Comparison of ENCODE assay signal across 8 cellular contexts in genomic region chr19:47274891-47275865, GRCh38. TPM values are rescaled to one million over a fixed set of nuclear protein-coding genes. Genes with fewer than 3 reads are reported as not detected.
DNase-seq lines count a peak whose midpoint lies in the region; FAIRE-seq and TF ChIP-seq lines count a peak whose summit lies in the region.

No MANE protein-coding gene starts in this region.

- H3K9me1 ChIP-seq in endothelial cell of umbilical vein (replicated peaks; ENCODE audit: control insufficient read depth, extremely low read depth, insufficient read depth, low read length), result no peaks in the 10 kb centered on the region

- POLR2A ChIA-PET in RWPE1 (lab: Yijun Ruan, JAX; ENCODE audit: low non-redundant PET), result interaction anchor here (0.8 kb wide), 1 partner anchor 49 kb away, joined by 6 read pairs; no protein-coding TSS in a partner anchor
- POLR2A ChIA-PET in endothelial cell of umbilical vein (lab: Charles Lee), result interaction anchor here (1.2 to 2.4 kb wide), 3 partner anchors 14 to 31 kb away, joined by 3 to 17 read pairs (median 3); partner anchors contain the start of gene CCDC9

- BruUV-seq in Calu3 (replicated peaks; lab: Mats Ljungman, UMichigan) (no TSS peak), endothelial cell of umbilical vein (replicated peaks; lab: Mats Ljungman, UMichigan) (TSS peak; percentile 58)

- H3K9ac ChIP-seq in endothelial cell of umbilical vein (replicated peaks; ENCODE audit: extremely low read depth, insufficient read depth, low read length), result no peak overlapping the region

- H3K4me1 Mint-ChIP-seq in Calu3 (ENCODE audit: low read depth, unreplicated experiment), result peaks cover 27% of the 10 kb centered on the region
- H3K4me1 Mint-ChIP-seq in nephron, result peaks cover 27% of the 10 kb centered on the region

- no peaks in the 10 kb centered on the region for H4K20me1 ChIP-seq in endothelial cell of umbilical vein (replicated peaks; ENCODE audit: control insufficient read depth, extremely low read depth, insufficient read depth, low read length)

- no peak for TF ChIP-seq POLR2A in endothelial cell of umbilical vein (IDR thresholded peaks at IDR 0.05; ENCODE audit: low read depth, low read length)

- H3K4me3 Mint-ChIP-seq in Calu3 (ENCODE audit: low read depth, unreplicated experiment) (peak overlapping the region; percentile 94), nephron (peak overlapping the region; percentile 90 to 97 (median 91))

- peak overlapping the region; percentile 64 for H3K27ac Mint-ChIP-seq in Calu3 (ENCODE audit: unreplicated experiment)
- H3K27ac Mint-ChIP-seq in nephron, result peak overlapping the region; percentile 86 to 92 (median 89)

- H3K27ac ChIP-seq in RWPE1 (peak overlapping the region; percentile 99), endothelial cell of umbilical vein (ENCODE audit: insufficient read depth, low read depth, low read length) (no peak overlapping the region)

- TF ChIP-seq CTCF in Calu3 (IDR thresholded peaks at IDR 0.05; ENCODE audit: unreplicated experiment) (no peak), RWPE1 (conservative IDR thresholded peaks at IDR 0.05; ENCODE audit: low read depth) (no peak), endothelial cell of umbilical vein (IDR thresholded peaks at IDR 0.05; ENCODE audit: extremely low read depth in 1 of 2, insufficient read depth in 1 of 2, low read depth in 1 of 2, low read length in 2 of 2) (no peak), nephron (IDR thresholded peaks at IDR 0.05; ENCODE audit: unreplicated experiment in 3 of 3) (no peak)

- intact Hi-C loops in Calu3 (cut with micrococcal nuclease; ENCODE audit: unreplicated experiment), result no loop called here
- intact Hi-C loops in endothelial cell of umbilical vein (cut with micrococcal nuclease), result loop anchor here (1.0 to 5.0 kb wide), 2 partner anchors 47 to 72 kb away; partner anchors contain the start of gene DHX34

- H2AFZ ChIP-seq in endothelial cell of umbilical vein (ENCODE audit: low read depth, low read length), result peak overlapping the region; percentile 45

- H3K27me3 Mint-ChIP-seq in Calu3 (ENCODE audit: unreplicated experiment) (no peaks in the 10 kb centered on the region), nephron (ENCODE audit: low read depth) (peaks cover 12% of the 10 kb centered on the region)

- H3K27me3 ChIP-seq in HAP-1 (ENCODE audit: low read depth) (no peaks in the 10 kb centered on the region), endothelial cell of umbilical vein (ENCODE audit: control insufficient read depth in 2 of 2, insufficient read depth in 2 of 2, low read length in 2 of 2) (no peaks in the 10 kb centered on the region)

- no peaks in the 10 kb centered on the region for H3K79me2 ChIP-seq in endothelial cell of umbilical vein (ENCODE audit: control insufficient read depth, insufficient read depth, low read length)

- H3K36me3 Mint-ChIP-seq in Calu3 (ENCODE audit: insufficient read depth, unreplicated experiment) (peaks cover 63% of the 10 kb centered on the region), nephron (ENCODE audit: low read depth) (peaks cover 16% of the 10 kb centered on the region)

- H3K4me2 ChIP-seq in endothelial cell of umbilical vein (ENCODE audit: insufficient read depth, low read length), result peak overlapping the region; percentile 47

- peak overlapping the region; percentile 37 for H3K4me3 ChIP-seq in HAP-1
- H3K4me3 ChIP-seq in endothelial cell of umbilical vein (replicated peaks in 1 of 3; ENCODE audit: insufficient read depth in 1 of 3, low read depth in 1 of 3, low read length in 3 of 3), result peak overlapping the region; percentile 22 to 46 (median 42)

- FAIRE-seq in endothelial cell of umbilical vein (lab: Jason Lieb, UNC), result no peak

- peaks cover 10% of the 10 kb centered on the region for H3K36me3 ChIP-seq in HAP-1 (replicated peaks)
- H3K36me3 ChIP-seq in endothelial cell of umbilical vein (ENCODE audit: control insufficient read depth in 2 of 2, extremely low read depth in 1 of 2, insufficient read depth in 2 of 2, low read length in 2 of 2), result peaks cover 0 to 11% of the 10 kb centered on the region in 2 experiments

- H3K4me1 ChIP-seq in HAP-1 (peaks cover 19% of the 10 kb centered on the region), endothelial cell of umbilical vein (ENCODE audit: control insufficient read depth, extremely low read depth, insufficient read depth, low read length) (peaks cover 13% of the 10 kb centered on the region)

- CTCF ChIA-PET in Calu3 (lab: Charles Lee), result interaction anchor here (1.2 to 1.6 kb wide), 4 partner anchors 18 to 162 kb away, joined by 4 to 10 read pairs (median 6); partner anchors contain the start of genes CCDC9 and DHX34
- CTCF ChIA-PET in RWPE1 (lab: Yijun Ruan, JAX), result interaction anchor here (0.6 to 2.2 kb wide), 4 partner anchors 10 to 530 kb away, joined by 3 to 11 read pairs (median 3); no protein-coding TSS in a partner anchor
- CTCF ChIA-PET in endothelial cell of umbilical vein (lab: Charles Lee), result interaction anchor here (1.0 to 3.8 kb wide), 9 partner anchors 9 to 468 kb away, joined by 3 to 12 read pairs (median 5); partner anchors contain the start of genes CCDC9 and DHX34

- DNase-seq in Calu3 (no peak), HAP-1 (ENCODE audit: low spot score in 2 of 2) (peak in 1 of 2 experiments; percentile 57), RWPE1 (ENCODE audit: low spot score) (no peak), endothelial cell of umbilical vein (ENCODE audit: low read depth, low spot score) (peak; percentile 42), NCI-H446 treated with DMSO at 0.1 percent for 48 hours (lab: John Stamatoyannopoulos, UW) (no peak), NCI-H128 (lab: John Stamatoyannopoulos, UW; ENCODE audit: unreplicated experiment) (no peak), LoVo (ENCODE audit: low spot score) (no peak)

- dilution Hi-C loops in endothelial cell of umbilical vein (cut with MboI; ENCODE audit: extremely low pct_ligation_motif_present, low sequenced_read_pairs), result no loop called here

- H3K9me3 ChIP-seq in HAP-1, result no peaks in the 10 kb centered on the region
- H3K9me3 ChIP-seq in endothelial cell of umbilical vein (replicated peaks; ENCODE audit: control insufficient read depth, insufficient read depth, low read length), result no peaks in the 10 kb centered on the region

- H3K9me3 Mint-ChIP-seq in Calu3 (ENCODE audit: low read depth, unreplicated experiment) (no peaks in the 10 kb centered on the region), nephron (no peaks in the 10 kb centered on the region)

- in situ Hi-C loops in HAP-1 (cut with MboI; ENCODE audit: low sequenced_read_pairs), result no loop called here

RNA-seq across cellular contexts. Expression of gene INAFM1, which starts 0.5 kb away (rescaled TPM):
- total RNA-seq in Calu3 (2022) (12.9 and 13.9 TPM in 2 replicates), endothelial cell of umbilical vein (8.3 and 9.4 TPM in 2 replicates)
- 2.8 and 3.0 TPM in 2 replicates for polyA plus RNA-seq in endothelial cell of umbilical vein
- 0.84 and 1.7 TPM in 2 replicates for polyA plus RNA-seq in endothelial cell of umbilical vein (2011; cell fraction: cytosol; rRNA removed)
- 3.1 and 5.0 TPM in 2 replicates for polyA plus RNA-seq in endothelial cell of umbilical vein (2011; cell fraction: nucleus; rRNA removed)
- polyA plus RNA-seq in endothelial cell of umbilical vein (2012), result 3.0 and 6.4 TPM in 2 replicates
- 0.55 and 1.1 TPM in 2 replicates for polyA minus RNA-seq in endothelial cell of umbilical vein
- polyA minus RNA-seq in endothelial cell of umbilical vein (2011; cell fraction: cytosol; rRNA and poly(A)+ RNA removed), result not detected
- polyA minus RNA-seq in endothelial cell of umbilical vein (2011; cell fraction: nucleus; rRNA and poly(A)+ RNA removed), result 1.1 and 2.5 TPM in 2 replicates

RNA-seq across cellular contexts. Expression of gene CCDC9, which starts 18.9 kb away (rescaled TPM):
- total RNA-seq in Calu3 (2022) (38.2 and 39.1 TPM in 2 replicates), endothelial cell of umbilical vein (26.9 and 29.0 TPM in 2 replicates)
- polyA plus RNA-seq in endothelial cell of umbilical vein, result 4.6 and 6.0 TPM in 2 replicates
- polyA plus RNA-seq in endothelial cell of umbilical vein (2011; cell fraction: cytosol; rRNA removed), result 4.2 and 5.1 TPM in 2 replicates
- 21.1 and 30.7 TPM in 2 replicates for polyA plus RNA-seq in endothelial cell of umbilical vein (2011; cell fraction: nucleus; rRNA removed)
- 14.2 and 25.1 TPM in 2 replicates for polyA plus RNA-seq in endothelial cell of umbilical vein (2012)
- 4.0 and 7.1 TPM in 2 replicates for polyA minus RNA-seq in endothelial cell of umbilical vein
- 4.5 TPM for polyA minus RNA-seq in endothelial cell of umbilical vein (2011; cell fraction: cytosol; rRNA and poly(A)+ RNA removed)
- polyA minus RNA-seq in endothelial cell of umbilical vein (2011; cell fraction: nucleus; rRNA and poly(A)+ RNA removed), result 11.6 and 17.7 TPM in 2 replicates

RNA-seq across cellular contexts. Expression of gene C5AR1, which starts 34.5 kb away (rescaled TPM):
- total RNA-seq in Calu3 (2022) (6.2 and 11.9 TPM in 2 replicates), endothelial cell of umbilical vein (0.49 TPM in 1 of 2 replicates, not detected in the other)
- 0.11 and 0.16 TPM in 2 replicates for polyA plus RNA-seq in endothelial cell of umbilical vein
- 0.05 and 0.07 TPM in 2 replicates for polyA plus RNA-seq in endothelial cell of umbilical vein (2011; cell fraction: cytosol; rRNA removed)
- 0.46 and 0.53 TPM in 2 replicates for polyA plus RNA-seq in endothelial cell of umbilical vein (2011; cell fraction: nucleus; rRNA removed)
- not detected in 2 replicates for polyA plus RNA-seq in endothelial cell of umbilical vein (2012)
- 0.30 TPM in 1 of 2 replicates, not detected in the other for polyA minus RNA-seq in endothelial cell of umbilical vein
- polyA minus RNA-seq in endothelial cell of umbilical vein (2011; cell fraction: cytosol; rRNA and poly(A)+ RNA removed), result 2.7 TPM
- polyA minus RNA-seq in endothelial cell of umbilical vein (2011; cell fraction: nucleus; rRNA and poly(A)+ RNA removed), result 0.34 TPM in 1 of 2 replicates, not detected in the other

RNA-seq across cellular contexts. Expression of gene BBC3, which starts 44.2 kb away (rescaled TPM):
- total RNA-seq in Calu3 (2022), result 8.6 and 9.8 TPM in 2 replicates
- total RNA-seq in endothelial cell of umbilical vein, result 27.6 and 35.7 TPM in 2 replicates
- polyA plus RNA-seq in endothelial cell of umbilical vein, result 11.3 and 15.8 TPM in 2 replicates
- 5.6 and 9.7 TPM in 2 replicates for polyA plus RNA-seq in endothelial cell of umbilical vein (2011; cell fraction: cytosol; rRNA removed)
- polyA plus RNA-seq in endothelial cell of umbilical vein (2011; cell fraction: nucleus; rRNA removed), result 16.7 and 16.8 TPM in 2 replicates
- 9.7 and 16.2 TPM in 2 replicates for polyA plus RNA-seq in endothelial cell of umbilical vein (2012)
- 4.9 and 8.2 TPM in 2 replicates for polyA minus RNA-seq in endothelial cell of umbilical vein
- polyA minus RNA-seq in endothelial cell of umbilical vein (2011; cell fraction: cytosol; rRNA and poly(A)+ RNA removed), result 5.2 TPM
- 5.9 and 8.8 TPM in 2 replicates for polyA minus RNA-seq in endothelial cell of umbilical vein (2011; cell fraction: nucleus; rRNA and poly(A)+ RNA removed)

RNA-seq across cellular contexts. Expression of gene C5AR2, which starts 56.8 kb away (rescaled TPM):
- total RNA-seq in Calu3 (2022) (0.31 TPM in 1 of 2 replicates, not detected in the other), endothelial cell of umbilical vein (not detected in 2 replicates)
- polyA plus RNA-seq in endothelial cell of umbilical vein, result not detected in 2 replicates
- polyA plus RNA-seq in endothelial cell of umbilical vein (2011; cell fraction: cytosol; rRNA removed), result not detected in 2 replicates
- polyA plus RNA-seq in endothelial cell of umbilical vein (2011; cell fraction: nucleus; rRNA removed), result not detected in 2 replicates
- polyA plus RNA-seq in endothelial cell of umbilical vein (2012), result not detected in 2 replicates
- polyA minus RNA-seq in endothelial cell of umbilical vein, result not detected in 2 replicates
- 5.9 TPM for polyA minus RNA-seq in endothelial cell of umbilical vein (2011; cell fraction: cytosol; rRNA and poly(A)+ RNA removed)
- not detected in 2 replicates for polyA minus RNA-seq in endothelial cell of umbilical vein (2011; cell fraction: nucleus; rRNA and poly(A)+ RNA removed)
